20 cellular contexts compared by ENCODE assay signal in the genomic region with DNA sequence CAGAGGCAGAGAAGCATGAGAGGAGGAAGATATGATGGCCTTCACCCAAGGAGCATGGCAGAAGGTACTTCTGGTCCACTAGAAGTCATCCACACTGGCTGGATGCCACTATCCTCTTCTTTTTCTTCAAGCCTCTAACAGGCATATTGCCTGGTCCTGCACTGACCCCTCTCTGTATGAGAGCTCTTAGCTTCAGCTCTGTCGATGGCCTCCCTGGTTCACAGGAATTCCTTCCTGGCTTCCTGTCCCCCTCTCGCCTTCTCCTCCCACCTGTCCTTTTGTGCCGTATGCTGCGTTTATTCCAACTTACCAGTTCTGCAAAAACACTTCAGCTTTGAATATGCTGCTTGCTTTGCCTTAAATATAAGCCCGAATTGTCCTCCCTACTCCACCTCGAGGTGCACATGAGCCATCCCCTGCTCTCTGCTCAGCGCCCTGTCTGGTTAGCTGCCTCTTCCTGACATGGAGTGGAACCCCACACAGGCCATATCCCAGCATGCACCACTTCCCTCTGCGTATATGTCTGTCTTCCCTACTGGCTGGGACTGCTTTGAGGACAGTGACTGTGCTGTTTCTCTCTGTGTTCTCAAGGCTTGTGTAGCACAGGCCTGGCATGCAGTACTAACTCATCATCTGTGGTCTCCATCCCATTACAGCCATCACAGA.
DNase-seq lines count a peak whose midpoint lies in the region; ATAC-seq, FAIRE-seq and TF ChIP-seq lines count a peak whose summit lies in the region.
"Had no signal": no experiment of that assay in that cellular context is flagged by ENCODE, and none has a peak within 500 bp of the region (broad histone marks: within the 10 kb centered on the region; RNA-seq: fewer than 3 reads in every experiment).

No MANE protein-coding gene starts in this region.

- no peaks in the 10 kb centered on the region for H4K20me1 ChIP-seq in HepG2 (ENCODE audit: insufficient read depth, low read length)

- H3K4me3 Mint-ChIP-seq in stimulated activated naive CD8-positive, alpha-beta T cell treated with anti-CD3 and anti-CD28 coated beads, Interleukin-15, amount 100 ng/mL, for 72 hours: no peak overlapping the region
- H3K4me3 Mint-ChIP-seq in CD14-positive monocyte: no peak overlapping the region

- H3K79me2 ChIP-seq in HepG2 (ENCODE audit: insufficient read depth, low read length): no peaks in the 10 kb centered on the region

- TF ChIP-seq EP300 in HepG2 (IDR thresholded peaks at IDR 0.05; ENCODE audit: low read depth in 2 of 2, low read length in 2 of 2): no peak
- no peak for TF ChIP-seq EP300 in HepG2 (CRISPR knock-in tag; IDR thresholded peaks at IDR 0.05; ENCODE audit: borderline replicate concordance)

- no peak for TF ChIP-seq POLR2A in HepG2 (IDR thresholded peaks at IDR 0.05; ENCODE audit: insufficient read depth in 1 of 2, low read depth in 2 of 2, low read length in 2 of 2)

- POLR2A ChIA-PET in HepG2 (lab: Yijun Ruan, JAX): no interaction called here

- BruUV-seq in HepG2 (replicated peaks; lab: Mats Ljungman, UMichigan): no TSS peak

- H3K36me3 ChIP-seq in HepG2 (replicated peaks in 1 of 2; ENCODE audit: control insufficient read depth in 1 of 2, insufficient read depth in 2 of 2, low read length in 2 of 2) (no peaks in the 10 kb centered on the region), small intestine (ENCODE audit: control insufficient read depth in 2 of 2, insufficient read depth in 2 of 2, low read length in 2 of 2) (no peaks in the 10 kb centered on the region)
- H3K36me3 ChIP-seq: left lung, tibial artery had no signal

- peak; percentile 37 for ATAC-seq in stimulated activated naive CD8-positive, alpha-beta T cell treated with anti-CD3 and anti-CD28 coated beads, Interleukin-15, amount 100 ng/mL, for 72 hours
- ATAC-seq in stimulated activated naive CD8-positive, alpha-beta T cell treated with anti-CD3 and anti-CD28 coated beads, Interleukin-15, Interleukin-2, amounts not matched to agents 100 U/mL and 50 U/mL, for 24 hours: no peak
- ATAC-seq in HepG2 (peak; percentile 58), HG03571 (IDR thresholded peaks at IDR 0.05; ENCODE audit: unreplicated experiment) (no peak)
- ATAC-seq: left lung had no signal

- no peak for TF ChIP-seq RAD21 in HepG2 (CRISPR knock-in tag; IDR thresholded peaks at IDR 0.05)

- no peak overlapping the region for H2AFZ ChIP-seq in HepG2 (ENCODE audit: low read length)

- no peaks in the 10 kb centered on the region for H3K36me3 Mint-ChIP-seq in CD14-positive monocyte

- no peaks in the 10 kb centered on the region for H3K27me3 Mint-ChIP-seq in stimulated activated naive CD8-positive, alpha-beta T cell treated with anti-CD3 and anti-CD28 coated beads, Interleukin-15, amount 100 ng/mL, for 72 hours
- H3K27me3 Mint-ChIP-seq in CD14-positive monocyte (ENCODE audit: low read depth in 3 of 3): peaks cover 0 to 6% (median 3%) of the 10 kb centered on the region in 3 donors

- 0 out of 2 replicates have a peak, but pooled peaks have one; percentile 10 for TF ChIP-seq CTCF in HepG2 (CRISPR knock-in tag; IDR thresholded peaks at IDR 0.05)
- no peak for TF ChIP-seq CTCF in CD14-positive monocyte (IDR thresholded peaks at IDR 0.05)

- FAIRE-seq in HepG2 (lab: Jason Lieb, UNC) (no peak), small intestine (lab: Jason Lieb, UNC) (no peak)

- H3K4me3 ChIP-seq in HepG2 (replicated peaks in 1 of 3; ENCODE audit: insufficient read depth in 1 of 3, low read depth in 2 of 3, low read length in 3 of 3) (no peak overlapping the region), small intestine (ENCODE audit: low read depth in 1 of 2, low read length in 2 of 2) (no peak overlapping the region)
- H3K4me3 ChIP-seq: left lung, tibial artery had no signal

- 26% methylated on average over 8 of the region's 8 CpGs for whole genome bisulfite sequencing in HepG2 (ENCODE audit: low lambda C conversion rate)
- 81 to 85% (median 82%) methylated on average over 8 of the region's 8 CpGs for whole genome bisulfite sequencing in small intestine, 3 donors

- H3K4me1 ChIP-seq in HepG2 (ENCODE audit: insufficient read depth, low read length): peaks cover 25% of the 10 kb centered on the region
- H3K4me1 ChIP-seq in small intestine (ENCODE audit: control insufficient read depth in 2 of 2, insufficient read depth in 1 of 2, low read depth in 1 of 2, low read length in 1 of 2): no peaks in the 10 kb centered on the region
- H3K4me1 ChIP-seq: left lung, tibial artery had no signal

- no peaks in the 10 kb centered on the region for H3K9me3 Mint-ChIP-seq in stimulated activated naive CD8-positive, alpha-beta T cell treated with anti-CD3 and anti-CD28 coated beads, Interleukin-15, amount 100 ng/mL, for 72 hours
- peaks cover 0 to 4% (median 0%) of the 10 kb centered on the region in 7 donors for H3K9me3 Mint-ChIP-seq in CD14-positive monocyte

- H3K4me1 Mint-ChIP-seq in stimulated activated naive CD8-positive, alpha-beta T cell treated with anti-CD3 and anti-CD28 coated beads, Interleukin-15, amount 100 ng/mL, for 72 hours: peaks cover 21% of the 10 kb centered on the region
- peaks cover 9% of the 10 kb centered on the region for H3K4me1 Mint-ChIP-seq in CD14-positive monocyte

- H3K27ac Mint-ChIP-seq in stimulated activated naive CD8-positive, alpha-beta T cell treated with anti-CD3 and anti-CD28 coated beads, Interleukin-15, amount 100 ng/mL, for 72 hours: no peak overlapping the region
- no peak overlapping the region for H3K27ac Mint-ChIP-seq in CD14-positive monocyte

- CTCF ChIA-PET in HepG2 (lab: Yijun Ruan, JAX; ENCODE audit: low intra/inter-chr PET ratio, low total read pairs): no interaction called here

- 0 out of 2 replicates have a peak overlapping the region, but pooled peaks have one; percentile 2 for H3K4me2 ChIP-seq in HepG2 (ENCODE audit: low read depth, low read length)

- peaks cover 0 to 26% of the 10 kb centered on the region in 2 experiments; a peak in 4 of 5 replicates for H3K27me3 ChIP-seq in HepG2 (ENCODE audit: control insufficient read depth in 1 of 2, insufficient read depth in 2 of 2, low read length in 2 of 2)
- H3K27me3 ChIP-seq in small intestine (ENCODE audit: control insufficient read depth in 2 of 2, insufficient read depth in 2 of 2, low read length in 2 of 2): no peaks in the 10 kb centered on the region
- H3K27me3 ChIP-seq: left lung, tibial artery had no signal

- intact Hi-C loops in HepG2 (cut with micrococcal nuclease; ENCODE audit: unreplicated experiment): no loop called here
- intact Hi-C loops in CD14-positive monocyte (cut with micrococcal nuclease): no loop called here

- peak overlapping the region; percentile 44 for H3K27ac ChIP-seq in angular gyrus (ENCODE audit: low read depth, low read length)
- no peak overlapping the region for H3K27ac ChIP-seq in HepG2 (ENCODE audit: extremely low read length, insufficient read depth, low read length)
- H3K27ac ChIP-seq in small intestine (ENCODE audit: low read depth in 1 of 2, low read length in 1 of 2): no peak overlapping the region
- H3K27ac ChIP-seq: left lung, RWPE1, tibial artery had no signal

- no peak for DNase-seq in stimulated activated naive CD8-positive, alpha-beta T cell treated with anti-CD3 and anti-CD28 coated beads, Interleukin-15, amount 100 ng/mL, for 72 hours
- DNase-seq in stimulated activated naive CD8-positive, alpha-beta T cell treated with anti-CD3 and anti-CD28 coated beads, Interleukin-15, Interleukin-2, amounts not matched to agents 100 U/mL and 50 U/mL, for 24 hours: no peak
- DNase-seq in HepG2 (ENCODE audit: low spot score) (no peak), small intestine (no peak), activated gamma-delta T cell treated with Interleukin-2 at 50 U/mL for 16 hours (no peak), CD14-positive monocyte (ENCODE audit: low spot score) (no peak)
- DNase-seq: activated CD4-positive, alpha-beta T cell treated with anti-CD3 and anti-CD28 coated beads for 48 hours; activated CD8-positive, alpha-beta memory T cell treated with anti-CD3 and anti-CD28 coated beads, Interleukin-2, amount 50 U/mL, for 4 hours; cerebellar nuclear complex; effector memory CD4-positive, alpha-beta T cell; left lung; NCI-H1436 treated with DMSO at 0.1 percent for 48 hours; NCI-H226; NK-92 treated with Interleukin-12 subunit alpha and Interleukin-12 subunit beta, amount 100 ng/mL, for 24 hours; right cardiac atrium; stimulated activated CD4-positive, alpha-beta T cell treated with anti-CD3 and anti-CD28 coated beads, Interleukin-15, amount 100 ng/mL, for 24 hours had no signal

- in situ Hi-C loops in HepG2 (cut with HindIII; ENCODE audit: extremely low pct_ligation_motif_present, low pct_unique_long_range_greater_than_20kb): no loop called here

- H3K9me3 ChIP-seq in HepG2 (ENCODE audit: low read length): no peaks in the 10 kb centered on the region
- no peaks in the 10 kb centered on the region for H3K9me3 ChIP-seq in small intestine (ENCODE audit: control insufficient read depth, low read depth)
- H3K9me3 ChIP-seq: left lung, tibial artery had no signal

- no peak overlapping the region for H3K9ac ChIP-seq in HepG2 (ENCODE audit: insufficient read depth, low read depth, low read length)

TF ChIP-seq in HepG2, 621 proteins besides CTCF, POLR2A, EP300 and RAD21 (continues in another document):
- TF ChIP-seq ZNF343 (CRISPR knock-in tag; IDR thresholded peaks at IDR 0.05) (0 out of 2 replicates have a peak, but pooled peaks have one; percentile 1), MTF2 (CRISPR knock-in tag; IDR thresholded peaks at IDR 0.05; ENCODE audit: borderline replicate concordance) (no peak), ZFY (CRISPR knock-in tag; IDR thresholded peaks at IDR 0.05) (no peak)
- TF ChIP-seq, protein P1, sequence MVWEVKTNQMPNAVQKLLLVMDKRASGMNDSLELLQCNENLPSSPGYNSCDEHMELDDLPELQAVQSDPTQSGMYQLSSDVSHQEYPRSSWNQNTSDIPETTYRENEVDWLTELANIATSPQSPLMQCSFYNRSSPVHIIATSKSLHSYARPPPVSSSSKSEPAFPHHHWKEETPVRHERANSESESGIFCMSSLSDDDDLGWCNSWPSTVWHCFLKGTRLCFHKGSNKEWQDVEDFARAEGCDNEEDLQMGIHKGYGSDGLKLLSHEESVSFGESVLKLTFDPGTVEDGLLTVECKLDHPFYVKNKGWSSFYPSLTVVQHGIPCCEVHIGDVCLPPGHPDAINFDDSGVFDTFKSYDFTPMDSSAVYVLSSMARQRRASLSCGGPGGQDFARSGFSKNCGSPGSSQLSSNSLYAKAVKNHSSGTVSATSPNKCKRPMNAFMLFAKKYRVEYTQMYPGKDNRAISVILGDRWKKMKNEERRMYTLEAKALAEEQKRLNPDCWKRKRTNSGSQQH (CRISPR knock-in tag; IDR thresholded peaks at IDR 0.05; ENCODE audit: low read depth): no peak

Comparison
In these comparisons a context has a peak if more than half of its experiments do, and no peak if none do; other contexts are left out.
1. ATAC-seq: peak in stimulated activated naive CD8-positive, alpha-beta T cell treated with anti-CD3 and anti-CD28 coated beads, Interleukin-15, amount 100 ng/mL, for 72 hours (single experiment) and HepG2 (single experiment); none in stimulated activated naive CD8-positive, alpha-beta T cell treated with anti-CD3 and anti-CD28 coated beads, Interleukin-15, Interleukin-2, amounts not matched to agents 100 U/mL and 50 U/mL, for 24 hours (single experiment) and HG03571 (single experiment).